1 cellular context compared by ENCODE assay signal in the genomic region with DNA sequence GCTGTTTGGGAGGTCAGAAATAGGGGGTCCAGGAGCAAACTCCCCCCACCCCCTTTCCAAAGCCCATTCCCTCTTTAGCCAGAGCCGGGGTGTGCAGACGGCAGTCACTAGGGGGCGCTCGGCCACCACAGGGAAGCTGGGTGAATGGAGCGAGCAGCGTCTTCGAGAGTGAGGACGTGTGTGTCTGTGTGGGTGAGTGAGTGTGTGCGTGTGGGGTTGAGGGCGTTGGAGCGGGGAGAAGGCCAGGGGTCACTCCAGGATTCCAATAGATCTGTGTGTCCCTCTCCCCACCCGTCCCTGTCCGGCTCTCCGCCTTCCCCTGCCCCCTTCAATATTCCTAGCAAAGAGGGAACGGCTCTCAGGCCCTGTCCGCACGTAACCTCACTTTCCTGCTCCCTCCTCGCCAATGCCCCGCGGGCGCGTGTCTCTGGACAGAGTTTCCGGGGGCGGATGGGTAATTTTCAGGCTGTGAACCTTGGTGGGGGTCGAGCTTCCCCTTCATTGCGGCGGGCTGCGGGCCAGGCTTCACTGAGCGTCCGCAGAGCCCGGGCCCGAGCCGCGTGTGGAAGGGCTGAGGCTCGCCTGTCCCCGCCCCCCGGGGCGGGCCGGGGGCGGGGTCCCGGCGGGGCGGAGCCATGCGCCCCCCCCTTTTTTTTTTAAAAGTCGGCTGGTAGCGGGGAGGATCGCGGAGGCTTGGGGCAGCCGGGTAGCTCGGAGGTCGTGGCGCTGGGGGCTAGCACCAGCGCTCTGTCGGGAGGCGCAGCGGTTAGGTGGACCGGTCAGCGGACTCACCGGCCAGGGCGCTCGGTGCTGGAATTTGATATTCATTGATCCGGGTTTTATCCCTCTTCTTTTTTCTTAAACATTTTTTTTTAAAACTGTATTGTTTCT.
TF ChIP-seq lines count a peak whose summit lies in the region.

A gene (plus strand): TSS at position 686 of the 891 bp plus-strand sequence.

TF ChIP-seq in HEK293, 187 proteins besides CTCF, POLR2A, EP300 and RAD21 (continued from another document and continues in another):
- TF ChIP-seq, protein P1, sequence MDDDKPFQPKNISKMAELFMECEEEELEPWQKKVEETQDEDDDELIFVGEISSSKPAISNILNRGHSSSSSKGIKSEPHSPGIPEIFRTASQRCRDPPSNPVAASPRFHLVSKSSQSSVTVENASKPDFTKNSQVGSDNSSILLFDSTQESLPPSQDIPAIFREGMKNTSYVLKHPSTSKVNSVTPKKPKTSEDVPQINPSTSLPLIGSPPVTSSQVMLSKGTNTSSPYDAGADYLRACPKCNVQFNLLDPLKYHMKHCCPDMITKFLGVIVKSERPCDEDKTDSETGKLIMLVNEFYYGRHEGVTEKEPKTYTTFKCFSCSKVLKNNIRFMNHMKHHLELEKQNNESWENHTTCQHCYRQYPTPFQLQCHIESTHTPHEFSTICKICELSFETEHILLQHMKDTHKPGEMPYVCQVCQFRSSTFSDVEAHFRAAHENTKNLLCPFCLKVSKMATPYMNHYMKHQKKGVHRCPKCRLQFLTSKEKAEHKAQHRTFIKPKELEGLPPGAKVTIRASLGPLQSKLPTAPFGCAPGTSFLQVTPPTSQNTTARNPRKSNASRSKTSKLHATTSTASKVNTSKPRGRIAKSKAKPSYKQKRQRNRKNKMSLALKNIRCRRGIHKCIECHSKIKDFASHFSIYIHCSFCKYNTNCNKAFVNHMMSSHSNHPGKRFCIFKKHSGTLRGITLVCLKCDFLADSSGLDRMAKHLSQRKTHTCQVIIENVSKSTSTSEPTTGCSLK (tag by site-specific recombination; IDR thresholded peaks at IDR 0.05): no peak
- TF ChIP-seq ZNF10 (tag by site-specific recombination; IDR thresholded peaks at IDR 0.05) (no peak), ZNF292 (tag by site-specific recombination; IDR thresholded peaks at IDR 0.05; ENCODE audit: borderline replicate concordance, low read depth) (no peak), ZNF621 (tag by site-specific recombination; IDR thresholded peaks at IDR 0.05) (no peak), SETDB1 (IDR thresholded peaks at IDR 0.05; ENCODE audit: insufficient read length, low read length) (no peak), ZNF416 (tag by site-specific recombination; IDR thresholded peaks at IDR 0.05) (no peak), ZFHX2 (tag by site-specific recombination; conservative IDR thresholded peaks at IDR 0.05) (peak; percentile 99), ZNF23 (tag by site-specific recombination; IDR thresholded peaks at IDR 0.05; ENCODE audit: borderline replicate concordance) (no peak), ZNF366 (tag by site-specific recombination; conservative IDR thresholded peaks at IDR 0.05) (peak; percentile 80), ZNF174 (tag by site-specific recombination; IDR thresholded peaks at IDR 0.05) (no peak), ZBTB20 (tag by site-specific recombination; IDR thresholded peaks at IDR 0.05) (peak; percentile 64; the same call in 1 of the 2 replicates), ZNF426 (tag by site-specific recombination; IDR thresholded peaks at IDR 0.05) (no peak), ZNF776 (tag by site-specific recombination; IDR thresholded peaks at IDR 0.05; ENCODE audit: borderline replicate concordance) (no peak), ZBTB48 (tag by site-specific recombination; IDR thresholded peaks at IDR 0.05) (peak; percentile 72), ZNF501 (tag by site-specific recombination; IDR thresholded peaks at IDR 0.05) (0 out of 2 replicates have a peak, but pooled peaks have one; percentile 76), ZNF391 (tag by site-specific recombination; IDR thresholded peaks at IDR 0.05; ENCODE audit: borderline replicate concordance, low read depth) (peak; percentile 76; the same call in 1 of the 2 replicates), KLF7 (tag by site-specific recombination; IDR thresholded peaks at IDR 0.05; ENCODE audit: borderline replicate concordance) (peak; percentile 61; the same call in 1 of the 2 replicates), ZNF549 (tag by site-specific recombination; IDR thresholded peaks at IDR 0.05) (no peak), MYNN (tag by site-specific recombination; IDR thresholded peaks at IDR 0.05; ENCODE audit: borderline replicate concordance) (no peak; the same call in 1 of the 2 replicates), KLF1 (tag by site-specific recombination; IDR thresholded peaks at IDR 0.05) (peak; percentile 58), KLF16 (tag by site-specific recombination; IDR thresholded peaks at IDR 0.05) (peak; percentile 82), ZNF19 (tag by site-specific recombination; IDR thresholded peaks at IDR 0.05; ENCODE audit: low read depth) (no peak), ZFP37 (tag by site-specific recombination; IDR thresholded peaks at IDR 0.05) (peak; percentile 63), ZNF561 (tag by site-specific recombination; IDR thresholded peaks at IDR 0.05; ENCODE audit: borderline replicate concordance) (peak; percentile 30; the same call in 1 of the 2 replicates), GLI4 (tag by site-specific recombination; IDR thresholded peaks at IDR 0.05) (no peak), ZNF202 (tag by site-specific recombination; IDR thresholded peaks at IDR 0.05; ENCODE audit: borderline replicate concordance) (no peak), ZNF629 (tag by site-specific recombination; IDR thresholded peaks at IDR 0.05) (peak; percentile 56; the same call in 1 of the 2 replicates), GLI2 (tag by site-specific recombination; IDR thresholded peaks at IDR 0.05; ENCODE audit: borderline replicate concordance, low read depth) (no peak), ZNF555 (tag by site-specific recombination; conservative IDR thresholded peaks at IDR 0.05) (no peak), PRDM1 (tag by site-specific recombination; IDR thresholded peaks at IDR 0.05) (peak; percentile 84), FEZF1 (tag by site-specific recombination; IDR thresholded peaks at IDR 0.05) (no peak), ZNF114 (tag by site-specific recombination; IDR thresholded peaks at IDR 0.05) (no peak), ZNF529 (tag by site-specific recombination; IDR thresholded peaks at IDR 0.05; ENCODE audit: insufficient replicate concordance) (no peak), ZXDB (tag by site-specific recombination; IDR thresholded peaks at IDR 0.05) (no peak), OVOL3 (tag by site-specific recombination; IDR thresholded peaks at IDR 0.05) (no peak), GFI1B (tag by site-specific recombination; IDR thresholded peaks at IDR 0.05) (no peak), ZNF394 (tag by site-specific recombination; IDR thresholded peaks at IDR 0.05; ENCODE audit: borderline replicate concordance) (peak; percentile 49; the same call in 1 of the 2 replicates), BCL11A (tag by site-specific recombination; IDR thresholded peaks at IDR 0.05; ENCODE audit: low read depth) (peak; percentile 93)
- TF ChIP-seq, protein P2, sequence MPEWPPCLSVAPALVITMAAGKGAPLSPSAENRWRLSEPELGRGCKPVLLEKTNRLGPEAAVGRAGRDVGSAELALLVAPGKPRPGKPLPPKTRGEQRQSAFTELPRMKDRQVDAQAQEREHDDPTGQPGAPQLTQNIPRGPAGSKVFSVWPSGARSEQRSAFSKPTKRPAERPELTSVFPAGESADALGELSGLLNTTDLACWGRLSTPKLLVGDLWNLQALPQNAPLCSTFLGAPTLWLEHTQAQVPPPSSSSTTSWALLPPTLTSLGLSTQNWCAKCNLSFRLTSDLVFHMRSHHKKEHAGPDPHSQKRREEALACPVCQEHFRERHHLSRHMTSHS (tag by site-specific recombination; IDR thresholded peaks at IDR 0.05): no peak
- TF ChIP-seq, protein P3, sequence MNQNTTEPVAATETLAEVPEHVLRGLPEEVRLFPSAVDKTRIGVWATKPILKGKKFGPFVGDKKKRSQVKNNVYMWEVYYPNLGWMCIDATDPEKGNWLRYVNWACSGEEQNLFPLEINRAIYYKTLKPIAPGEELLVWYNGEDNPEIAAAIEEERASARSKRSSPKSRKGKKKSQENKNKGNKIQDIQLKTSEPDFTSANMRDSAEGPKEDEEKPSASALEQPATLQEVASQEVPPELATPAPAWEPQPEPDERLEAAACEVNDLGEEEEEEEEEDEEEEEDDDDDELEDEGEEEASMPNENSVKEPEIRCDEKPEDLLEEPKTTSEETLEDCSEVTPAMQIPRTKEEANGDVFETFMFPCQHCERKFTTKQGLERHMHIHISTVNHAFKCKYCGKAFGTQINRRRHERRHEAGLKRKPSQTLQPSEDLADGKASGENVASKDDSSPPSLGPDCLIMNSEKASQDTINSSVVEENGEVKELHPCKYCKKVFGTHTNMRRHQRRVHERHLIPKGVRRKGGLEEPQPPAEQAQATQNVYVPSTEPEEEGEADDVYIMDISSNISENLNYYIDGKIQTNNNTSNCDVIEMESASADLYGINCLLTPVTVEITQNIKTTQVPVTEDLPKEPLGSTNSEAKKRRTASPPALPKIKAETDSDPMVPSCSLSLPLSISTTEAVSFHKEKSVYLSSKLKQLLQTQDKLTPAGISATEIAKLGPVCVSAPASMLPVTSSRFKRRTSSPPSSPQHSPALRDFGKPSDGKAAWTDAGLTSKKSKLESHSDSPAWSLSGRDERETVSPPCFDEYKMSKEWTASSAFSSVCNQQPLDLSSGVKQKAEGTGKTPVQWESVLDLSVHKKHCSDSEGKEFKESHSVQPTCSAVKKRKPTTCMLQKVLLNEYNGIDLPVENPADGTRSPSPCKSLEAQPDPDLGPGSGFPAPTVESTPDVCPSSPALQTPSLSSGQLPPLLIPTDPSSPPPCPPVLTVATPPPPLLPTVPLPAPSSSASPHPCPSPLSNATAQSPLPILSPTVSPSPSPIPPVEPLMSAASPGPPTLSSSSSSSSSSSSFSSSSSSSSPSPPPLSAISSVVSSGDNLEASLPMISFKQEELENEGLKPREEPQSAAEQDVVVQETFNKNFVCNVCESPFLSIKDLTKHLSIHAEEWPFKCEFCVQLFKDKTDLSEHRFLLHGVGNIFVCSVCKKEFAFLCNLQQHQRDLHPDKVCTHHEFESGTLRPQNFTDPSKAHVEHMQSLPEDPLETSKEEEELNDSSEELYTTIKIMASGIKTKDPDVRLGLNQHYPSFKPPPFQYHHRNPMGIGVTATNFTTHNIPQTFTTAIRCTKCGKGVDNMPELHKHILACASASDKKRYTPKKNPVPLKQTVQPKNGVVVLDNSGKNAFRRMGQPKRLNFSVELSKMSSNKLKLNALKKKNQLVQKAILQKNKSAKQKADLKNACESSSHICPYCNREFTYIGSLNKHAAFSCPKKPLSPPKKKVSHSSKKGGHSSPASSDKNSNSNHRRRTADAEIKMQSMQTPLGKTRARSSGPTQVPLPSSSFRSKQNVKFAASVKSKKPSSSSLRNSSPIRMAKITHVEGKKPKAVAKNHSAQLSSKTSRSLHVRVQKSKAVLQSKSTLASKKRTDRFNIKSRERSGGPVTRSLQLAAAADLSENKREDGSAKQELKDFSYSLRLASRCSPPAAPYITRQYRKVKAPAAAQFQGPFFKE (tag by site-specific recombination; IDR thresholded peaks at IDR 0.05; ENCODE audit: borderline replicate concordance): no peak
- TF ChIP-seq, protein P4, sequence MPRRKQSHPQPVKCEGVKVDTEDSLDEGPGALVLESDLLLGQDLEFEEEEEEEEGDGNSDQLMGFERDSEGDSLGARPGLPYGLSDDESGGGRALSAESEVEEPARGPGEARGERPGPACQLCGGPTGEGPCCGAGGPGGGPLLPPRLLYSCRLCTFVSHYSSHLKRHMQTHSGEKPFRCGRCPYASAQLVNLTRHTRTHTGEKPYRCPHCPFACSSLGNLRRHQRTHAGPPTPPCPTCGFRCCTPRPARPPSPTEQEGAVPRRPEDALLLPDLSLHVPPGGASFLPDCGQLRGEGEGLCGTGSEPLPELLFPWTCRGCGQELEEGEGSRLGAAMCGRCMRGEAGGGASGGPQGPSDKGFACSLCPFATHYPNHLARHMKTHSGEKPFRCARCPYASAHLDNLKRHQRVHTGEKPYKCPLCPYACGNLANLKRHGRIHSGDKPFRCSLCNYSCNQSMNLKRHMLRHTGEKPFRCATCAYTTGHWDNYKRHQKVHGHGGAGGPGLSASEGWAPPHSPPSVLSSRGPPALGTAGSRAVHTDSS (tag by site-specific recombination; IDR thresholded peaks at IDR 0.05): no peak
- TF ChIP-seq, protein P5, sequence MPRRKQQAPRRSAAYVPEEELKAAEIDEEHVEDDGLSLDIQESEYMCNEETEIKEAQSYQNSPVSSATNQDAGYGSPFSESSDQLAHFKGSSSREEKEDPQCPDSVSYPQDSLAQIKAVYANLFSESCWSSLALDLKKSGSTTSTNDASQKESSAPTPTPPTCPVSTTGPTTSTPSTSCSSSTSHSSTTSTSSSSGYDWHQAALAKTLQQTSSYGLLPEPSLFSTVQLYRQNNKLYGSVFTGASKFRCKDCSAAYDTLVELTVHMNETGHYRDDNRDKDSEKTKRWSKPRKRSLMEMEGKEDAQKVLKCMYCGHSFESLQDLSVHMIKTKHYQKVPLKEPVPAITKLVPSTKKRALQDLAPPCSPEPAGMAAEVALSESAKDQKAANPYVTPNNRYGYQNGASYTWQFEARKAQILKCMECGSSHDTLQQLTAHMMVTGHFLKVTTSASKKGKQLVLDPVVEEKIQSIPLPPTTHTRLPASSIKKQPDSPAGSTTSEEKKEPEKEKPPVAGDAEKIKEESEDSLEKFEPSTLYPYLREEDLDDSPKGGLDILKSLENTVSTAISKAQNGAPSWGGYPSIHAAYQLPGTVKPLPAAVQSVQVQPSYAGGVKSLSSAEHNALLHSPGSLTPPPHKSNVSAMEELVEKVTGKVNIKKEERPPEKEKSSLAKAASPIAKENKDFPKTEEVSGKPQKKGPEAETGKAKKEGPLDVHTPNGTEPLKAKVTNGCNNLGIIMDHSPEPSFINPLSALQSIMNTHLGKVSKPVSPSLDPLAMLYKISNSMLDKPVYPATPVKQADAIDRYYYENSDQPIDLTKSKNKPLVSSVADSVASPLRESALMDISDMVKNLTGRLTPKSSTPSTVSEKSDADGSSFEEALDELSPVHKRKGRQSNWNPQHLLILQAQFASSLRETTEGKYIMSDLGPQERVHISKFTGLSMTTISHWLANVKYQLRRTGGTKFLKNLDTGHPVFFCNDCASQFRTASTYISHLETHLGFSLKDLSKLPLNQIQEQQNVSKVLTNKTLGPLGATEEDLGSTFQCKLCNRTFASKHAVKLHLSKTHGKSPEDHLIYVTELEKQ (tag by site-specific recombination; IDR thresholded peaks at IDR 0.05; ENCODE audit: borderline replicate concordance): no peak
- TF ChIP-seq, protein P6, sequence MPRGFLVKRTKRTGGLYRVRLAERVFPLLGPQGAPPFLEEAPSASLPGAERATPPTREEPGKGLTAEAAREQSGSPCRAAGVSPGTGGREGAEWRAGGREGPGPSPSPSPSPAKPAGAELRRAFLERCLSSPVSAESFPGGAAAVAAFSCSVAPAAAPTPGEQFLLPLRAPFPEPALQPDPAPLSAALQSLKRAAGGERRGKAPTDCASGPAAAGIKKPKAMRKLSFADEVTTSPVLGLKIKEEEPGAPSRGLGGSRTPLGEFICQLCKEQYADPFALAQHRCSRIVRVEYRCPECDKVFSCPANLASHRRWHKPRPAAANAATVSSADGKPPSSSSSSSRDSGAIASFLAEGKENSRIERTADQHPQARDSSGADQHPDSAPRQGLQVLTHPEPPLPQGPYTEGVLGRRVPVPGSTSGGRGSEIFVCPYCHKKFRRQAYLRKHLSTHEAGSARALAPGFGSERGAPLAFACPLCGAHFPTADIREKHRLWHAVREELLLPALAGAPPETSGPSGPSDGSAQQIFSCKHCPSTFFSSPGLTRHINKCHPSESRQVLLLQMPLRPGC (tag by site-specific recombination; IDR thresholded peaks at IDR 0.05): no peak
- TF ChIP-seq, protein P7, sequence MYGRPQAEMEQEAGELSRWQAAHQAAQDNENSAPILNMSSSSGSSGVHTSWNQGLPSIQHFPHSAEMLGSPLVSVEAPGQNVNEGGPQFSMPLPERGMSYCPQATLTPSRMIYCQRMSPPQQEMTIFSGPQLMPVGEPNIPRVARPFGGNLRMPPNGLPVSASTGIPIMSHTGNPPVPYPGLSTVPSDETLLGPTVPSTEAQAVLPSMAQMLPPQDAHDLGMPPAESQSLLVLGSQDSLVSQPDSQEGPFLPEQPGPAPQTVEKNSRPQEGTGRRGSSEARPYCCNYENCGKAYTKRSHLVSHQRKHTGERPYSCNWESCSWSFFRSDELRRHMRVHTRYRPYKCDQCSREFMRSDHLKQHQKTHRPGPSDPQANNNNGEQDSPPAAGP (tag by site-specific recombination; IDR thresholded peaks at IDR 0.05): 0 out of 2 replicates have a peak, but pooled peaks have one; percentile 58
